In the genomic region with DNA sequence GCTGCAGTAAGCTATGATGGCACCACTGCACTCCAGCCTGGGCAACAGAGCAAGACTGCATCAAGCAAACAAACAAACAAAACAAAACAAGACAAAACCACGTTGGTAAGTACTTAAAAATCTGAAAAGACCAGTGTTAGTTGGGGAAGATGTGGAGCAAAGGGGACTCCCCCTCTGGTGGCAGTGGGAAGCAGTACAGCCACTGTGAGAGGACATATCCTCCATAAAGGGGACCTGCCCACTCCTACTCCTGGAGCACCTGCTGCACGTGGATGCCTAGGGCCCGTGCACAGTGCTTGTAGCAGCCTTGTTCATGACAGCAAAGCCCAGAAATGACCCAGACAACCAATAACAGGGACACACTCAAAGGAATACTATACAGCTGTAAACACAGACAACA, we compare ENCODE assay signal across 12 cellular contexts. TPM values are rescaled to one million over a fixed set of nuclear protein-coding genes. Genes with fewer than 3 reads are reported as not detected.
DNase-seq lines count a peak whose midpoint lies in the region; ATAC-seq lines count a peak whose summit lies in the region.
"Had no signal": no experiment of that assay in that cellular context is flagged by ENCODE, and none has a peak within 500 bp of the region (broad histone marks: within the 10 kb centered on the region; RNA-seq: fewer than 3 reads in every experiment).

No MANE protein-coding gene starts in this region.

- no peak overlapping the region for H3K27ac ChIP-seq in caudate nucleus (ENCODE audit: low read depth, low read length)
- H3K27ac ChIP-seq: lower lobe of right lung, thoracic aorta had no signal

- DNase-seq in EL = peak; percentile 20
- peak; percentile 34 for DNase-seq in HT1080 (ENCODE audit: low read depth)
- peak; percentile 26 for DNase-seq in UCSD-AML1 (lab: John Stamatoyannopoulos, UW; ENCODE audit: unreplicated experiment)
- DNase-seq in iPS-NIHi7 (ENCODE audit: extremely low spot score) = peak; percentile 41
- DNase-seq in caudate nucleus (lab: John Stamatoyannopoulos, UW) = no peak
- DNase-seq in NCI-H1436 (lab: John Stamatoyannopoulos, UW) = no peak
- DNase-seq: activated B cell treated with CpG ODN at 0.5 μM for 24 hours, DMS79, lower lobe of right lung, NCI-H1092 treated with DMSO at 0.1 percent for 48 hours had no signal

- no peak for ATAC-seq in GM21737 (IDR thresholded peaks at IDR 0.05; ENCODE audit: unreplicated experiment)
- ATAC-seq: lower lobe of right lung had no signal

RNA-seq across cellular contexts. Expression of gene IPPK, which starts 17.0 kb away (rescaled TPM):
- total RNA-seq in HT1080 (2014; rRNA removed; shearing (Covaris generic)) = 21.5 and 25.0 TPM in 2 replicates
- polyA plus RNA-seq in HT1080 (2015; cell fraction: cytosol; rRNA removed) = 17.2 and 21.7 TPM in 2 replicates
- 39.0 and 48.2 TPM in 2 replicates for polyA plus RNA-seq in HT1080 (2015; cell fraction: nucleus; rRNA removed)

Comparison
In these comparisons a context has a peak if more than half of its experiments do, and no peak if none do; other contexts are left out.
1. DNase-seq: peak in EL (single experiment), HT1080 (single experiment), UCSD-AML1 (single experiment) and iPS-NIHi7 (single experiment); none in caudate nucleus (0 of 61) and NCI-H1436 (single experiment).